ENCODE assay signal across 16 cellular contexts in the genomic region with DNA sequence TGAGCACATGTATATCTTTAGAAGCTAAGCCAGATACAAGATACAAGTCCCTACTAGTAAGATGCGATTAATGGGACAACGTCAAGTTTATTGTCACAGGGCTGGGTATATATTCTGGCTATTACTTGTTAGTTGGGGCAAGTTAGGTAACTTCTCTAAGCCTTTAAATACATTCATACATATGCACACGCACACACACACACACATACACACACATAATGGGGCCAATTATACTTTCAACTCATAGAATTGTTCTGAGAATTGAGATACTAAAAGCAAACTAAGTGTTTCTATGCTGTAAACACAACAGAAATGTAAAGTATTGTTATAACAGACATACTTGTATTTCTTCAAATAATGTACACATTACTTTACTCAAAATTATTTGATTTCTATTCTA.
"Had no signal": no experiment of that assay in that cellular context is flagged by ENCODE, and none has a peak within 500 bp of the region (broad histone marks: within the 10 kb centered on the region; RNA-seq: fewer than 3 reads in every experiment).

No MANE protein-coding gene starts in this region.

- ATAC-seq: activated CD4-positive, CD25-positive, alpha-beta regulatory T cell treated with anti-CD3 and anti-CD28 coated beads, Interleukin-2, amount 50 U/mL, for 24 hours; heart left ventricle; pancreas; stimulated activated naive CD8-positive, alpha-beta T cell treated with anti-CD3 and anti-CD28 coated beads, Interleukin-15, Interleukin-2, amounts not matched to agents 100 U/mL and 50 U/mL, for 24 hours had no signal

- FAIRE-seq: keratinocyte, pancreas had no signal

- H3K9me3 Mint-ChIP-seq: neural progenitor cell had no signal

- H3K9me3 ChIP-seq: colonic mucosa, heart left ventricle, left ventricle myocardium inferior, pancreas, testis had no signal

- DNase-seq: activated CD4-positive, alpha-beta T cell treated with anti-CD3 and anti-CD28 coated beads, Interleukin-2, amount 50 U/mL, for 48 hours; activated effector memory CD4-positive, alpha-beta T cell treated with anti-CD3 and anti-CD28 coated beads, Interleukin-2, amount 50 U/mL, for 16 hours; colonic mucosa; effector CD4-positive, alpha-beta T cell; foreskin melanocyte; heart left ventricle; left ventricle myocardium inferior; mesendoderm; pancreas; stimulated activated CD4-positive, alpha-beta T cell treated with anti-CD3 and anti-CD28 coated beads, Interleukin-12 subunit alpha, Interleukin-12 subunit beta, amount 100 ng/mL, for 4 hours; stimulated activated naive CD8-positive, alpha-beta T cell treated with anti-CD3 and anti-CD28 coated beads, Interleukin-15, Interleukin-2, amounts not matched to agents 100 U/mL and 50 U/mL, for 24 hours; testis had no signal

- H3K4me2 ChIP-seq: neural progenitor cell had no signal

- H2AFZ ChIP-seq: neural progenitor cell had no signal

- H3K4me3 ChIP-seq: colonic mucosa, heart left ventricle, left ventricle myocardium inferior, neural progenitor cell, pancreas, SK-N-MC, testis had no signal

- H3K36me3 ChIP-seq: colonic mucosa, heart left ventricle, left ventricle myocardium inferior, neural progenitor cell, pancreas had no signal

- H3K4me3 Mint-ChIP-seq: neural progenitor cell had no signal

- H3K4me1 ChIP-seq: neural progenitor cell, pancreas, testis had no signal

- H3K27me3 ChIP-seq: colonic mucosa, heart left ventricle, neural progenitor cell, pancreas, testis had no signal

- H3K27ac ChIP-seq: colonic mucosa, heart left ventricle, left ventricle myocardium inferior, neural progenitor cell, pancreas, SK-N-MC, testis had no signal

- H3K36me3 Mint-ChIP-seq: neural progenitor cell had no signal

- H3K27ac Mint-ChIP-seq: neural progenitor cell had no signal
